Comparison of ENCODE assay signal across 1 cellular context in the genomic region with DNA sequence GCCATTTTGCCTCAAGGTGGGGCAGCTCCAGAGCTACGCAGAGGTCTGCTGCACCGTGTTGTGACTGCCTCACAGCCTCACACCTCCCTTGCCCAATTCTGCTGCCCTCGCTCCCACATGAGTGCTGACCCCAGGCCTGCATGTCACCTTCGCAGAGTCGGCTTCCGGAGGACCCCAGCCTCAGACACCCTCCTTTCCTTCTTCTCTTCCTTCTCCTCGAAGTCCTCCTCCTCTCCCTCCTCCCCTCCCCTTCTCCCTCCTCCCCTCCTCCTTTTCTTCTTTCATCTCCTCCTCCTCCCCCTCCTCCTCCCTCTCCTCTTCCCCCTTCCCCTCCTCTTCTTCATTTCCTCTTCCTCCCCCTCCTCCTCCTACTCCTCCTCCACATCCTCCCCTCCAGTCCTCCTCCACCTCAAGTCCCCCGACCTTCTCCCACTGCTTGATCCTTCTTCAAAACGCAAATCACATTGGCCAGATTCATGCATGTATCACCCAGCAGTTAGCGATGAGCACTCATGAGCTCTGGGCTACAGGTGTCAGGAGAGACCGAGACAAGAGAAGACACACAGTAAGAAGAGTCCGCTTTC.
TF ChIP-seq lines count a peak whose summit lies in the region.

No MANE protein-coding gene starts in this region.

TF ChIP-seq in HepG2, 621 proteins besides CTCF, POLR2A, EP300 and RAD21:
- peak; percentile 66 for TF ChIP-seq PCBP2 (optimal IDR thresholded peaks at IDR 0.05; ENCODE audit: low read depth, low read length, poor library complexity, severe bottlenecking)
- TF ChIP-seq, protein P1, sequence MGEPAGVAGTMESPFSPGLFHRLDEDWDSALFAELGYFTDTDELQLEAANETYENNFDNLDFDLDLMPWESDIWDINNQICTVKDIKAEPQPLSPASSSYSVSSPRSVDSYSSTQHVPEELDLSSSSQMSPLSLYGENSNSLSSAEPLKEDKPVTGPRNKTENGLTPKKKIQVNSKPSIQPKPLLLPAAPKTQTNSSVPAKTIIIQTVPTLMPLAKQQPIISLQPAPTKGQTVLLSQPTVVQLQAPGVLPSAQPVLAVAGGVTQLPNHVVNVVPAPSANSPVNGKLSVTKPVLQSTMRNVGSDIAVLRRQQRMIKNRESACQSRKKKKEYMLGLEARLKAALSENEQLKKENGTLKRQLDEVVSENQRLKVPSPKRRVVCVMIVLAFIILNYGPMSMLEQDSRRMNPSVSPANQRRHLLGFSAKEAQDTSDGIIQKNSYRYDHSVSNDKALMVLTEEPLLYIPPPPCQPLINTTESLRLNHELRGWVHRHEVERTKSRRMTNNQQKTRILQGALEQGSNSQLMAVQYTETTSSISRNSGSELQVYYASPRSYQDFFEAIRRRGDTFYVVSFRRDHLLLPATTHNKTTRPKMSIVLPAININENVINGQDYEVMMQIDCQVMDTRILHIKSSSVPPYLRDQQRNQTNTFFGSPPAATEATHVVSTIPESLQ (CRISPR knock-in tag; conservative IDR thresholded peaks at IDR 0.05): no peak
- 0 out of 2 replicates have a peak, but pooled peaks have one; percentile 33 for TF ChIP-seq ZNF263 (CRISPR knock-in tag; IDR thresholded peaks at IDR 0.05)
